11 cellular contexts compared by ENCODE assay signal in the genomic region with DNA sequence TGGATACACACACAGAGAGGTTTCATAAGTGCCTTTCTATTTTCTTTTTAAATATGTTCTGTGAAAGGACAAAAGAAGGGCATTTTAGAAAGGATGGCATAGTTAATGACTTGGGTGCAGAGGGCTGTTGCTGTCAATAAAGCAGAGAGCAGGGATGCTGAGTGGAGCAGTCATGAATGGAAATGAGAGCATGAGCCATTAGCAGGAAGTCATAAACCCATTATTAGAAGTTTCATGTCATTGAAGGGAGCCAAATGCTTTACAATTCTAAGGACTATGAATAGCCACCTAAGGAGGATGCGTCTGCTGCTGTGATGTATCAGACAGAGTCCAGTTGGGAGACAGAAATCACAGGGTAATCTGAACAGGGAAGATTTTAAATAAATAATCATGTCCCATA. TPM values are rescaled to one million over a fixed set of nuclear protein-coding genes. Genes with fewer than 3 reads are reported as not detected.
DNase-seq lines count a peak whose midpoint lies in the region; ATAC-seq, FAIRE-seq and TF ChIP-seq lines count a peak whose summit lies in the region.
"Had no signal": no experiment of that assay in that cellular context is flagged by ENCODE, and none has a peak within 500 bp of the region (broad histone marks: within the 10 kb centered on the region; RNA-seq: fewer than 3 reads in every experiment).

No MANE protein-coding gene starts in this region.

- H3K4me3 ChIP-seq in A549 (no peak overlapping the region), tibial artery (no peak overlapping the region), esophagus squamous epithelium (no peak overlapping the region)
- H3K4me3 ChIP-seq: SJSA1 had no signal

- 74% methylated on average over 1 of the region's 1 CpG for WGBS in A549 (ENCODE audit: missing lambda C conversion rate)
- 31 to 44% methylated on average over 1 of the region's 1 CpG for WGBS in esophagus squamous epithelium, 2 donors

- H3K27me3 Mint-ChIP-seq in glutamatergic neuron (ENCODE audit: unreplicated experiment) (no peaks in the 10 kb centered on the region), immature natural killer cell (ENCODE audit: low read depth in 3 of 3) (peaks cover 0 to 6% (median 0%) of the 10 kb centered on the region in 3 donors)
- H3K27me3 Mint-ChIP-seq in activated CD4-positive, alpha-beta T cell treated with anti-CD3 and anti-CD28 coated beads for 36 hours, result no peaks in the 10 kb centered on the region

- TF ChIP-seq POLR2A in A549 (IDR thresholded peaks at IDR 0.05; ENCODE audit: low read length), result no peak
- no peak for TF ChIP-seq POLR2A in esophagus squamous epithelium (IDR thresholded peaks at IDR 0.05)

- ATAC-seq in A549 (peak; percentile 17 to 37; a peak in 3 of 6 replicates), GM21529 (IDR thresholded peaks at IDR 0.05; ENCODE audit: unreplicated experiment) (peak; percentile 30)
- ATAC-seq in activated CD4-positive, alpha-beta T cell treated with anti-CD3 and anti-CD28 coated beads for 36 hours, result no peak

- POLR2A ChIA-PET in A549 (lab: Yijun Ruan, JAX), result no interaction called here
- POLR2A ChIA-PET in activated CD4-positive, alpha-beta T cell treated with anti-CD3 and anti-CD28 coated beads for 36 hours (lab: Charles Lee), result no interaction called here

- no peak for FAIRE-seq in A549 (lab: Jason Lieb, UNC)
- FAIRE-seq: endometrium had no signal

- H3K27me3 ChIP-seq in tibial artery (no peaks in the 10 kb centered on the region), esophagus squamous epithelium (no peaks in the 10 kb centered on the region)
- H3K27me3 ChIP-seq: SJSA1 had no signal

- H3K4me1 Mint-ChIP-seq in glutamatergic neuron (ENCODE audit: low read depth, unreplicated experiment) (peaks cover 6% of the 10 kb centered on the region), immature natural killer cell (peaks cover 4 to 6% of the 10 kb centered on the region in 2 donors)
- peaks cover 9% of the 10 kb centered on the region for H3K4me1 Mint-ChIP-seq in activated CD4-positive, alpha-beta T cell treated with anti-CD3 and anti-CD28 coated beads for 36 hours

- TF ChIP-seq EP300 in A549 (IDR thresholded peaks at IDR 0.05), result no peak

- CTCF ChIA-PET in A549 (lab: Yijun Ruan, JAX), result interaction anchor here (0.6 to 2.7 kb wide), 34 partner anchors 9 to 374 kb away, joined by 3 to 29 read pairs (median 4); partner anchors contain the start of gene FAM114A1
- CTCF ChIA-PET in activated CD4-positive, alpha-beta T cell treated with anti-CD3 and anti-CD28 coated beads for 36 hours (lab: Charles Lee), result interaction anchor here (0.5 to 6.3 kb wide), 30 partner anchors 9 to 374 kb away, joined by 3 to 121 read pairs (median 4); partner anchors contain the start of genes TLR10 and TMEM156

- H3K4me1 ChIP-seq in A549 (peaks cover 3% of the 10 kb centered on the region; the same call in 1 of the 3 replicates), tibial artery (peaks cover 0 to 8% (median 4%) of the 10 kb centered on the region in 4 donors), esophagus squamous epithelium (peaks cover 0 to 8% (median 8%) of the 10 kb centered on the region in 3 donors)

- no peak for DNase-seq in A549 (ENCODE audit: low read depth in 1 of 2, low spot score in 1 of 2)
- peak; percentile 14 for DNase-seq in NCI-H774 (lab: John Stamatoyannopoulos, UW)
- DNase-seq in glutamatergic neuron, result no peak
- DNase-seq in immature natural killer cell, result no peak
- no peak for DNase-seq in tibial artery
- no peak for DNase-seq in activated CD4-positive, alpha-beta T cell treated with anti-CD3 and anti-CD28 coated beads for 36 hours
- DNase-seq in esophagus squamous epithelium (lab: John Stamatoyannopoulos, UW), result no peak

- H3K27ac ChIP-seq in A549 (peak overlapping the region in 1 of 2 experiments; percentile 71; a peak in 2 of 6 replicates), tibial artery (no peak overlapping the region), esophagus squamous epithelium (no peak overlapping the region)
- H3K27ac ChIP-seq: HL-60, SJSA1 had no signal

- no peaks in the 10 kb centered on the region for H3K36me3 ChIP-seq in tibial artery
- no peaks in the 10 kb centered on the region for H3K36me3 ChIP-seq in esophagus squamous epithelium
- H3K36me3 ChIP-seq: SJSA1 had no signal

- intact Hi-C loops in tibial artery (cut with DNase I; ENCODE audit: low total_unique reads) (loop anchor here (10.0 kb wide), 1 partner anchor 370 kb away; no protein-coding TSS in a partner anchor), esophagus squamous epithelium (cut with DNase I) (loop anchor here (5.0 to 10.0 kb wide), 2 partner anchors 232 to 370 kb away; no protein-coding TSS in a partner anchor)
- intact Hi-C loops in activated CD4-positive, alpha-beta T cell treated with anti-CD3 and anti-CD28 coated beads for 36 hours (cut with DNase I, micrococcal nuclease), result loop anchor here (1.0 to 5.0 kb wide), 3 partner anchors 232 to 375 kb away; no protein-coding TSS in a partner anchor

- TF ChIP-seq CTCF in A549 (IDR thresholded peaks at IDR 0.05) (no peak), glutamatergic neuron (IDR thresholded peaks at IDR 0.05; ENCODE audit: partially characterized antibody, unreplicated experiment) (no peak), tibial artery (IDR thresholded peaks at IDR 0.05) (no peak), esophagus squamous epithelium (IDR thresholded peaks at IDR 0.05) (no peak)

- H3K4me2 ChIP-seq in A549, result no peak overlapping the region; the same call in 2 of the 3 replicates

- H3K27ac Mint-ChIP-seq in glutamatergic neuron (ENCODE audit: unreplicated experiment) (peak overlapping the region; percentile 49), immature natural killer cell (no peak overlapping the region)
- no peak overlapping the region for H3K27ac Mint-ChIP-seq in activated CD4-positive, alpha-beta T cell treated with anti-CD3 and anti-CD28 coated beads for 36 hours

- H3K36me3 Mint-ChIP-seq in glutamatergic neuron (ENCODE audit: unreplicated experiment) (no peaks in the 10 kb centered on the region), immature natural killer cell (peaks cover 0 to 3% (median 0%) of the 10 kb centered on the region in 3 donors)
- H3K36me3 Mint-ChIP-seq in activated CD4-positive, alpha-beta T cell treated with anti-CD3 and anti-CD28 coated beads for 36 hours (ENCODE audit: low read depth), result peaks cover 2% of the 10 kb centered on the region

- H3K4me3 Mint-ChIP-seq in glutamatergic neuron (ENCODE audit: unreplicated experiment) (no peak overlapping the region), immature natural killer cell (no peak overlapping the region)
- no peak overlapping the region for H3K4me3 Mint-ChIP-seq in activated CD4-positive, alpha-beta T cell treated with anti-CD3 and anti-CD28 coated beads for 36 hours

- H3K9me3 Mint-ChIP-seq in glutamatergic neuron (ENCODE audit: unreplicated experiment) (peaks cover 1% of the 10 kb centered on the region), immature natural killer cell (no peaks in the 10 kb centered on the region)
- H3K9me3 Mint-ChIP-seq in activated CD4-positive, alpha-beta T cell treated with anti-CD3 and anti-CD28 coated beads for 36 hours (ENCODE audit: low read depth), result no peaks in the 10 kb centered on the region

- H3K9me3 ChIP-seq in A549 (no peaks in the 10 kb centered on the region), tibial artery (no peaks in the 10 kb centered on the region), esophagus squamous epithelium (no peaks in the 10 kb centered on the region)
- H3K9me3 ChIP-seq: SJSA1 had no signal

- no peak for TF ChIP-seq RAD21 in A549 (conservative IDR thresholded peaks at IDR 0.05 in 1 of 2, IDR thresholded peaks at IDR 0.05 in 1 of 2)

TF ChIP-seq in A549, 52 proteins besides CTCF, POLR2A, EP300 and RAD21:
- TF ChIP-seq MAFK (IDR thresholded peaks at IDR 0.05; ENCODE audit: partially characterized antibody), result no peak
TF ChIP-seq in A549: peak in this region for 0.

RNA-seq across cellular contexts. Expression of gene WDR19, which starts 47.7 kb away (rescaled TPM):
- polyA plus RNA-seq in A549 (2011; rRNA removed) (29.5 and 30.1 TPM in 2 replicates), A549 (2017; fragmentation: RNase III; extraction: RNeasy Plus Mini Kit Qiagen cat#74134 plus additional on column Dnase treatment) (10.8 to 12.8 TPM (median 12.1 TPM) in 3 replicates), immature natural killer cell (10 to 100 TPM in 1 of 3 donors, 1 to 10 TPM in 2; 2.7 to 11.8 (median 4.3) TPM)
- 7.8 and 8.6 TPM in 2 replicates for polyA plus RNA-seq in A549 (2012; cell fraction: cytosol; rRNA removed)
- 16.7 and 21.6 TPM in 2 replicates for polyA plus RNA-seq in A549 (2012; cell fraction: nucleus; rRNA removed)
- 9.3 and 11.5 TPM in 2 replicates for polyA minus RNA-seq in A549 (2011; rRNA and poly(A)+ RNA removed)
- total RNA-seq in glutamatergic neuron (ENCODE audit: unreplicated experiment) (48.6 TPM), esophagus squamous epithelium (10 to 100 TPM in 3 of 4 donors, 1 to 10 TPM in 1; 9.1 to 34.7 (median 10.4) TPM)
- 10 to 100 TPM; 12.1 to 16.2 TPM for total RNA-seq in activated CD4-positive, alpha-beta T cell treated with anti-CD3 and anti-CD28 coated beads for 36 hours
